Comparison of ENCODE assay signal across 11 cellular contexts in genomic region chrX:133726211-133726630, GRCh38.
DNase-seq lines count a peak whose midpoint lies in the region; ATAC-seq and TF ChIP-seq lines count a peak whose summit lies in the region.
"Had no signal": no experiment of that assay in that cellular context is flagged by ENCODE, and none has a peak within 500 bp of the region (broad histone marks: within the 10 kb centered on the region; RNA-seq: fewer than 3 reads in every experiment).

No MANE protein-coding gene starts in this region.

- ATAC-seq in Panc1 = peak; percentile 97

- H3K4me3 ChIP-seq in AG04449 (ENCODE audit: low read depth, low read length) (no peak overlapping the region), Panc1 (ENCODE audit: low read depth in 2 of 2, low read length in 2 of 2) (no peak overlapping the region), HAP-1 (no peak overlapping the region)

- CTCF ChIA-PET in AG04449 (lab: Yijun Ruan, JAX) (no interaction called here), Panc1 (lab: Charles Lee) (no interaction called here)

- in situ Hi-C loops in Panc1 (cut with HindIII; ENCODE audit: low pct_unique_long_range_greater_than_20kb, low sequenced_read_pairs) = no loop called here
- in situ Hi-C loops in HAP-1 (cut with MboI; ENCODE audit: low sequenced_read_pairs) = no loop called here

- TF ChIP-seq CTCF in AG04449 (IDR thresholded peaks at IDR 0.05; ENCODE audit: insufficient read depth, low read length, missing control alignments) (no peak), Panc1 (IDR thresholded peaks at IDR 0.05) (no peak)

- intact Hi-C loops in Panc1 (cut with micrococcal nuclease; ENCODE audit: unreplicated experiment) (no loop called here), posterior cingulate gyrus (cut with DNase I) (no loop called here)

- H3K27me3 ChIP-seq in Panc1 (ENCODE audit: control insufficient read depth, insufficient read depth, low read length) = no peaks in the 10 kb centered on the region
- no peaks in the 10 kb centered on the region for H3K27me3 ChIP-seq in HAP-1 (ENCODE audit: low read depth)

- peak overlapping the region; percentile 75 for H3K27ac ChIP-seq in Panc1 (ENCODE audit: low read length)

- BruUV-seq in Panc1 (replicated peaks; lab: Mats Ljungman, UMichigan) = no TSS peak

- H3K4me1 ChIP-seq in Panc1 (ENCODE audit: control insufficient read depth, insufficient read depth, low read length) = peaks cover 12% of the 10 kb centered on the region
- peaks cover 24% of the 10 kb centered on the region for H3K4me1 ChIP-seq in HAP-1

- POLR2A ChIA-PET in AG04449 (lab: Yijun Ruan, JAX) (no interaction called here), Panc1 (lab: Charles Lee) (no interaction called here)

- DNase-seq in AG04449 (ENCODE audit: low read depth, low spot score) (peak; percentile 23), HT-29 (ENCODE audit: low spot score) (peak; percentile 76), Panc1 (ENCODE audit: low read depth, low spot score) (peak; percentile 58), foreskin melanocyte (peak; percentile 13), HAP-1 (ENCODE audit: low spot score in 2 of 2) (no peak), mucosa of gallbladder (ENCODE audit: low spot score) (no peak), posterior cingulate gyrus (no peak), UCSD-AML1 (lab: John Stamatoyannopoulos, UW; ENCODE audit: unreplicated experiment) (no peak)
- DNase-seq: activated CD4-positive, alpha-beta memory T cell treated with anti-CD3 and anti-CD28 coated beads for 36 hours; CD8-positive, alpha-beta memory T cell; cortex of kidney had no signal

- no peaks in the 10 kb centered on the region for H3K36me3 ChIP-seq in Panc1 (ENCODE audit: control insufficient read depth, insufficient read depth, low read length)
- no peaks in the 10 kb centered on the region; the same call in 1 of the 2 replicates for H3K36me3 ChIP-seq in HAP-1 (replicated peaks)

- no peaks in the 10 kb centered on the region for H3K9me3 ChIP-seq in Panc1 (ENCODE audit: control insufficient read depth, insufficient read depth, low read depth, low read length)
- no peaks in the 10 kb centered on the region for H3K9me3 ChIP-seq in HAP-1

Comparison
In these comparisons a context has a peak if more than half of its experiments do, and no peak if none do; other contexts are left out.
1. DNase-seq: peak in AG04449 (single experiment), HT-29 (single experiment), Panc1 (single experiment) and foreskin melanocyte (single experiment); none in HAP-1 (0 of 2), mucosa of gallbladder (single experiment), posterior cingulate gyrus (0 of 10) and UCSD-AML1 (single experiment).